18 cellular contexts compared by ENCODE assay signal in genomic region chr5:143170977-143171376, GRCh38.
A peak's percentile ranks its signal among the peaks of the same experiment; 100 is the strongest.
DNase-seq lines count a peak whose midpoint lies in the region; ATAC-seq, FAIRE-seq and TF ChIP-seq lines count a peak whose summit lies in the region.
"Had no signal": no experiment of that assay in that cellular context is flagged by ENCODE, and none has a peak within 500 bp of the region (broad histone marks: within the 10 kb centered on the region; RNA-seq: fewer than 3 reads in every experiment).

No MANE protein-coding gene starts in this region.

- H3K9ac ChIP-seq in IMR-90 (ENCODE audit: low read depth, low read length) (no peak overlapping the region), K562 (ENCODE audit: insufficient read depth in 1 of 2, low read depth in 2 of 2, low read length in 2 of 2) (no peak overlapping the region)

- no peak for TF ChIP-seq RAD21 in IMR-90 (IDR thresholded peaks at IDR 0.05; ENCODE audit: low read length)
- TF ChIP-seq RAD21 in K562 (CRISPR knock-in tag; conservative IDR thresholded peaks at IDR 0.05 in 1 of 2, IDR thresholded peaks at IDR 0.05 in 1 of 2) = no peak

- BruUV-seq in IMR-90 (replicated peaks; lab: Mats Ljungman, UMichigan) = no TSS peak
- BruUV-seq in K562 (replicated peaks; lab: Mats Ljungman, UMichigan) = no TSS peak

- H3K36me3 ChIP-seq in IMR-90 (ENCODE audit: control insufficient read depth, insufficient read depth, low read length) (no peaks in the 10 kb centered on the region), K562 (ENCODE audit: control insufficient read depth, insufficient read depth, low read length) (no peaks in the 10 kb centered on the region), upper lobe of right lung (no peaks in the 10 kb centered on the region)
- H3K36me3 ChIP-seq: BE2C had no signal

- no peak overlapping the region for H4K91ac ChIP-seq in IMR-90 (ENCODE audit: insufficient read depth, low read depth, low read length)

- TF ChIP-seq EP300 in K562 (IDR thresholded peaks at IDR 0.05; ENCODE audit: low read length) = no peak

- no peak for FAIRE-seq in K562 (lab: Jason Lieb, UNC)
- FAIRE-seq: A204.1, GM19239 had no signal

- no peak overlapping the region for H4K8ac ChIP-seq in IMR-90 (ENCODE audit: low read depth in 2 of 2, low read length in 2 of 2)

- no peak overlapping the region for H3K4ac ChIP-seq in IMR-90 (ENCODE audit: low read depth, low read length)

- no peaks in the 10 kb centered on the region for H3K9me1 ChIP-seq in IMR-90 (ENCODE audit: insufficient read depth, low read length)
- no peaks in the 10 kb centered on the region for H3K9me1 ChIP-seq in K562 (ENCODE audit: control insufficient read depth, insufficient read depth, low read length)

- POLR2A ChIA-PET in IMR-90 (lab: Charles Lee; ENCODE audit: unreplicated experiment) (no interaction called here), K562 (lab: Yijun Ruan, JAX) (interaction anchor here (1.3 to 1.5 kb wide), 2 partner anchors 11 to 12 kb away, joined by 3 read pairs; no protein-coding TSS in a partner anchor)

- dilution Hi-C loops in IMR-90 (cut with HindIII; ENCODE audit: low sequenced_read_pairs, unreplicated experiment) = no loop called here

- ATAC-seq in IMR-90 (ENCODE audit: low read depth) (no peak), K562 (no peak), upper lobe of right lung (no peak), HG02981 (IDR thresholded peaks at IDR 0.05; ENCODE audit: unreplicated experiment) (no peak), HG03108 (IDR thresholded peaks at IDR 0.05; ENCODE audit: unreplicated experiment) (no peak)

- no peak overlapping the region; the same call in 1 of the 2 replicates for H4K5ac ChIP-seq in IMR-90 (ENCODE audit: low read depth, low read length)

- H4K20me1 ChIP-seq in IMR-90 (ENCODE audit: insufficient read depth, low read length) = no peaks in the 10 kb centered on the region
- no peaks in the 10 kb centered on the region for H4K20me1 ChIP-seq in K562 (replicated peaks; ENCODE audit: control insufficient read depth, insufficient read depth, low read length)

- H3K14ac ChIP-seq in IMR-90 (replicated peaks; ENCODE audit: low read depth, low read length) = no peak overlapping the region

- H2AK9ac ChIP-seq in IMR-90 (replicated peaks; ENCODE audit: low read depth, low read length, poor library complexity) = no peak overlapping the region

- no peak overlapping the region for H3K56ac ChIP-seq in IMR-90 (ENCODE audit: extremely low read depth, insufficient read depth, low read length)

- H3K4me3 ChIP-seq in IMR-90 (ENCODE audit: insufficient read depth, low read depth, low read length) (no peak overlapping the region), K562 (no peak overlapping the region), upper lobe of right lung (no peak overlapping the region)

- no peak overlapping the region for H2BK20ac ChIP-seq in IMR-90 (ENCODE audit: low read depth, low read length)

- H2AK5ac ChIP-seq in IMR-90 (ENCODE audit: low read depth, low read length) = peak overlapping the region; percentile 26

- no peak overlapping the region for H3K18ac ChIP-seq in IMR-90 (ENCODE audit: low read depth, low read length)

- no peak overlapping the region for H2BK120ac ChIP-seq in IMR-90 (ENCODE audit: low read depth, low read length)

- H3K9me3 ChIP-seq in IMR-90 (ENCODE audit: control insufficient read depth, insufficient read depth, low read length) (no peaks in the 10 kb centered on the region), K562 (replicated peaks; ENCODE audit: control insufficient read depth, insufficient read depth, low read depth, low read length) (no peaks in the 10 kb centered on the region), upper lobe of right lung (no peaks in the 10 kb centered on the region)
- H3K9me3 ChIP-seq: BE2C had no signal

- H3K23ac ChIP-seq in IMR-90 (ENCODE audit: low read depth, low read length) = no peak overlapping the region

- CTCF ChIA-PET in IMR-90 (lab: Yijun Ruan, JAX) (interaction anchor here (0.7 kb wide), 1 partner anchor 26 kb away, joined by 4 read pairs; no protein-coding TSS in a partner anchor), K562 (lab: Yijun Ruan, JAX; ENCODE audit: low intra/inter-chr PET ratio) (no interaction called here)

- TF ChIP-seq CTCF in IMR-90 (conservative IDR thresholded peaks at IDR 0.05; ENCODE audit: low read depth, low read length) = no peak
- no peak for TF ChIP-seq CTCF in K562 (IDR thresholded peaks at IDR 0.05 in 2 of 3, conservative IDR thresholded peaks at IDR 0.05 in 1 of 3; ENCODE audit: insufficient read depth in 2 of 3, low read depth in 1 of 3, low read length in 3 of 3)
- TF ChIP-seq CTCF in upper lobe of right lung (IDR thresholded peaks at IDR 0.05) = no peak

- TF ChIP-seq POLR2A in IMR-90 (IDR thresholded peaks at IDR 0.05; ENCODE audit: low read depth, low read length) = no peak
- TF ChIP-seq POLR2A in K562 (conservative IDR thresholded peaks at IDR 0.05) = no peak

- no peaks in the 10 kb centered on the region for H3K79me1 ChIP-seq in IMR-90 (ENCODE audit: low read depth in 1 of 2, low read length in 2 of 2)

- H3K4me1 ChIP-seq in IMR-90 (ENCODE audit: control insufficient read depth, insufficient read depth, low read length) (peaks cover 6% of the 10 kb centered on the region), K562 (replicated peaks in 1 of 2; ENCODE audit: control insufficient read depth in 2 of 2, insufficient read depth in 2 of 2, low read length in 2 of 2) (no peaks in the 10 kb centered on the region), upper lobe of right lung (peaks cover 4% of the 10 kb centered on the region)
- H3K4me1 ChIP-seq: BE2C had no signal

- in situ Hi-C loops in IMR-90 (cut with MboI; ENCODE audit: low sequenced_read_pairs) = no loop called here
- in situ Hi-C loops in K562 (cut with MboI) = no loop called here

- no peak overlapping the region for H2BK5ac ChIP-seq in IMR-90 (ENCODE audit: low read depth, low read length, poor library complexity, severe bottlenecking)

- no peak overlapping the region for H2AFZ ChIP-seq in IMR-90 (replicated peaks; ENCODE audit: low read length, poor library complexity)
- H2AFZ ChIP-seq in K562 (ENCODE audit: low read depth, low read length) = no peak overlapping the region

- DNase-seq in EH (ENCODE audit: low read depth) = peak; percentile 31
- no peak for DNase-seq in IMR-90
- no peak for DNase-seq in K562 (ENCODE audit: extremely low read depth in 1 of 4, low spot score in 3 of 4)
- no peak for DNase-seq in upper lobe of right lung
- DNase-seq: ACHN; BE2C; C1 segment of cervical spinal cord; CD4-positive, CD25-positive, alpha-beta regulatory T cell; CD8-positive, alpha-beta memory T cell; DMS153; DMS79; GF-D8; HCEC 1CT; Kasumi-1 had no signal

- H3K79me2 ChIP-seq in K562 (ENCODE audit: control insufficient read depth, insufficient read depth, low read length) = no peaks in the 10 kb centered on the region

- H3K27ac ChIP-seq in IMR-90 (ENCODE audit: insufficient read depth, low read length) = no peak overlapping the region
- H3K27ac ChIP-seq in K562 (ENCODE audit: extremely low read depth, low read depth, low read length) = no peak overlapping the region
- H3K27ac ChIP-seq in upper lobe of right lung = no peak overlapping the region

- H3K4me2 ChIP-seq in IMR-90 (ENCODE audit: low read depth, low read length) (no peak overlapping the region), K562 (ENCODE audit: insufficient read depth, low read length) (no peak overlapping the region)

- WGBS in IMR-90 (ENCODE audit: extremely low coverage in 2 of 2, insufficient read length in 1 of 2), 2 experiments = 90% methylated on average over 2 of the region's 2 CpGs; no CpG with 5 or more reads in 1 of the 2 experiments
- whole genome bisulfite sequencing in K562 (ENCODE audit: insufficient coverage, low coverage, missing lambda C conversion rate) = 23% methylated on average over 2 of the region's 2 CpGs

- intact Hi-C loops in IMR-90 (cut with micrococcal nuclease) = loop anchor here (10.0 kb wide), 1 partner anchor 146 kb away; no protein-coding TSS in a partner anchor
- intact Hi-C loops in K562 (cut with micrococcal nuclease) = no loop called here
- intact Hi-C loops in upper lobe of right lung (cut with DNase I) = no loop called here

- H3K27me3 ChIP-seq in IMR-90 (ENCODE audit: control insufficient read depth, insufficient read depth, low read length) (no peaks in the 10 kb centered on the region), K562 (ENCODE audit: control insufficient read depth in 2 of 2, insufficient read depth in 2 of 2, low read length in 2 of 2) (no peaks in the 10 kb centered on the region; a peak in 1 of 5 replicates), upper lobe of right lung (no peaks in the 10 kb centered on the region)
- H3K27me3 ChIP-seq: BE2C had no signal

- H2BK15ac ChIP-seq in IMR-90 (ENCODE audit: low read depth, low read length) = no peak overlapping the region

TF ChIP-seq in IMR-90, 13 proteins besides CTCF, POLR2A, EP300 and RAD21 (continues in another document):
- TF ChIP-seq, protein P1, sequence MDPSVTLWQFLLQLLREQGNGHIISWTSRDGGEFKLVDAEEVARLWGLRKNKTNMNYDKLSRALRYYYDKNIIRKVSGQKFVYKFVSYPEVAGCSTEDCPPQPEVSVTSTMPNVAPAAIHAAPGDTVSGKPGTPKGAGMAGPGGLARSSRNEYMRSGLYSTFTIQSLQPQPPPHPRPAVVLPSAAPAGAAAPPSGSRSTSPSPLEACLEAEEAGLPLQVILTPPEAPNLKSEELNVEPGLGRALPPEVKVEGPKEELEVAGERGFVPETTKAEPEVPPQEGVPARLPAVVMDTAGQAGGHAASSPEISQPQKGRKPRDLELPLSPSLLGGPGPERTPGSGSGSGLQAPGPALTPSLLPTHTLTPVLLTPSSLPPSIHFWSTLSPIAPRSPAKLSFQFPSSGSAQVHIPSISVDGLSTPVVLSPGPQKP (IDR thresholded peaks at IDR 0.05; ENCODE audit: borderline replicate concordance, low read depth, low read length) = no peak
- TF ChIP-seq MXI1 (IDR thresholded peaks at IDR 0.05; ENCODE audit: borderline replicate concordance, low read depth, low read length) = no peak
- TF ChIP-seq SMC3 (IDR thresholded peaks at IDR 0.05; ENCODE audit: low read depth, low read length) = no peak
- TF ChIP-seq RCOR1 (IDR thresholded peaks at IDR 0.05; ENCODE audit: insufficient replicate concordance, low read length) = no peak

TF ChIP-seq in K562, 482 proteins besides CTCF, POLR2A, EP300 and RAD21:
- TF ChIP-seq BCOR (IDR thresholded peaks at IDR 0.05) (peak; percentile 26; the same call in 1 of the 2 replicates), MTA1 (IDR thresholded peaks at IDR 0.05; ENCODE audit: borderline replicate concordance) (no peak), RBM25 (IDR thresholded peaks at IDR 0.05; ENCODE audit: low read depth, low read length, severe bottlenecking) (peak; percentile 73), ADNP (tag; IDR thresholded peaks at IDR 0.05) (0 out of 2 replicates have a peak, but pooled peaks have one; percentile 39)
